ENCODE assay signal across 2 cellular contexts in genomic region chr19:53912653-53913052, GRCh38.
A peak's percentile ranks its signal among the peaks of the same experiment; 100 is the strongest.
TF ChIP-seq lines count a peak whose summit lies in the region.

No MANE protein-coding gene starts in this region.

TF ChIP-seq in HepG2, 621 proteins besides CTCF, POLR2A, EP300 and RAD21:
- TF ChIP-seq RORA (CRISPR knock-in tag; IDR thresholded peaks at IDR 0.05) (no peak), ZNF503 (CRISPR knock-in tag; IDR thresholded peaks at IDR 0.05) (no peak), FOSL2 (CRISPR knock-in tag; IDR thresholded peaks at IDR 0.05) (peak; percentile 58; the same call in 1 of the 2 replicates), STAG1 (CRISPR knock-in tag; IDR thresholded peaks at IDR 0.05) (peak; percentile 49), ZBTB33 (CRISPR knock-in tag; IDR thresholded peaks at IDR 0.05) (peak; percentile 34; the same call in 1 of the 2 replicates), ZNF629 (CRISPR knock-in tag; conservative IDR thresholded peaks at IDR 0.05) (peak; percentile 64; the same call in 1 of the 2 replicates)
- TF ChIP-seq, protein P1, sequence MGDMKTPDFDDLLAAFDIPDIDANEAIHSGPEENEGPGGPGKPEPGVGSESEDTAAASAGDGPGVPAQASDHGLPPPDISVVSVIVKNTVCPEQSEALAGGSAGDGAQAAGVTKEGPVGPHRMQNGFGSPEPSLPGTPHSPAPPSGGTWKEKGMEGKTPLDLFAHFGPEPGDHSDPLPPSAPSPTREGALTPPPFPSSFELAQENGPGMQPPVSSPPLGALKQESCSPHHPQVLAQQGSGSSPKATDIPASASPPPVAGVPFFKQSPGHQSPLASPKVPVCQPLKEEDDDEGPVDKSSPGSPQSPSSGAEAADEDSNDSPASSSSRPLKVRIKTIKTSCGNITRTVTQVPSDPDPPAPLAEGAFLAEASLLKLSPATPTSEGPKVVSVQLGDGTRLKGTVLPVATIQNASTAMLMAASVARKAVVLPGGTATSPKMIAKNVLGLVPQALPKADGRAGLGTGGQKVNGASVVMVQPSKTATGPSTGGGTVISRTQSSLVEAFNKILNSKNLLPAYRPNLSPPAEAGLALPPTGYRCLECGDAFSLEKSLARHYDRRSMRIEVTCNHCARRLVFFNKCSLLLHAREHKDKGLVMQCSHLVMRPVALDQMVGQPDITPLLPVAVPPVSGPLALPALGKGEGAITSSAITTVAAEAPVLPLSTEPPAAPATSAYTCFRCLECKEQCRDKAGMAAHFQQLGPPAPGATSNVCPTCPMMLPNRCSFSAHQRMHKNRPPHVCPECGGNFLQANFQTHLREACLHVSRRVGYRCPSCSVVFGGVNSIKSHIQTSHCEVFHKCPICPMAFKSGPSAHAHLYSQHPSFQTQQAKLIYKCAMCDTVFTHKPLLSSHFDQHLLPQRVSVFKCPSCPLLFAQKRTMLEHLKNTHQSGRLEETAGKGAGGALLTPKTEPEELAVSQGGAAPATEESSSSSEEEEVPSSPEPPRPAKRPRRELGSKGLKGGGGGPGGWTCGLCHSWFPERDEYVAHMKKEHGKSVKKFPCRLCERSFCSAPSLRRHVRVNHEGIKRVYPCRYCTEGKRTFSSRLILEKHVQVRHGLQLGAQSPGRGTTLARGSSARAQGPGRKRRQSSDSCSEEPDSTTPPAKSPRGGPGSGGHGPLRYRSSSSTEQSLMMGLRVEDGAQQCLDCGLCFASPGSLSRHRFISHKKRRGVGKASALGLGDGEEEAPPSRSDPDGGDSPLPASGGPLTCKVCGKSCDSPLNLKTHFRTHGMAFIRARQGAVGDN (CRISPR knock-in tag; IDR thresholded peaks at IDR 0.05) = 0 out of 2 replicates have a peak, but pooled peaks have one; percentile 12

TF ChIP-seq in endothelial cell of umbilical vein, 7 proteins besides CTCF, POLR2A, EP300 and RAD21:
- TF ChIP-seq EZH2 (IDR thresholded peaks at IDR 0.05; ENCODE audit: borderline replicate concordance, low read depth, low read length, severe bottlenecking) (no peak), MYC (IDR thresholded peaks at IDR 0.05; ENCODE audit: low read depth, low read length) (no peak), MAX (IDR thresholded peaks at IDR 0.05; ENCODE audit: insufficient read depth, insufficient read length) (no peak), GATA2 (IDR thresholded peaks at IDR 0.05; ENCODE audit: insufficient read depth, insufficient read length, low read depth, low read length) (no peak), JUN (IDR thresholded peaks at IDR 0.05; ENCODE audit: borderline replicate concordance, insufficient read depth, insufficient read length, low read depth) (no peak), POLR2AphosphoS5 (IDR thresholded peaks at IDR 0.05; ENCODE audit: insufficient read depth, low read depth, low read length) (no peak), FOS (IDR thresholded peaks at IDR 0.05; ENCODE audit: borderline replicate concordance, insufficient read depth, low read length) (no peak)
